8 cellular contexts compared by ENCODE assay signal in the genomic region with DNA sequence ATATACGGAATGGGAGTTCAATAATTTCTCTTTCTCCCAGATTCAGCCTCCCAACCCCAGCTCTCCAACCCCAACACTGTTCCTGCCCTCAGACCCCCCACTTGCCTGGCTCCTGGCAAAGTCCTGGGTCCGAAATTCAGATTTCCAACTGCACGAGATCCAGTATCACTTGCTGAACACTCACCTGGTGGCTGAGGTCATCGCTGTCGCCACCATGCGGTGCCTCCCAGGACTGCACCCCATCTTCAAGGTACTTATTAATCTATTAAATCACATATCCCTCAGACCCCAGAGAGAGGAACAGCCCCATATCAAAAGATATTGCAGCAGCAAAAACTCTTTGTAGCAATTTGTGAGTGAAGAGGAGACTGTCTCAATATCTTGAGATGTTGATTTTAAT. TPM values are rescaled to one million over a fixed set of nuclear protein-coding genes. Genes with fewer than 3 reads are reported as not detected.
DNase-seq lines count a peak whose midpoint lies in the region; ATAC-seq and TF ChIP-seq lines count a peak whose summit lies in the region.

No MANE protein-coding gene starts in this region.

- H3K4me1 Mint-ChIP-seq in activated naive CD8-positive, alpha-beta T cell treated with anti-CD3 and anti-CD28 coated beads, Interleukin-2, amount 10 ng/mL, durations not matched to agents 7 days and 5 days: peaks cover 9% of the 10 kb centered on the region

- H3K4me3 Mint-ChIP-seq in activated naive CD8-positive, alpha-beta T cell treated with anti-CD3 and anti-CD28 coated beads, Interleukin-2, amount 10 ng/mL, durations not matched to agents 7 days and 5 days: no peak overlapping the region

- peaks cover 1% of the 10 kb centered on the region for H3K27me3 Mint-ChIP-seq in activated naive CD8-positive, alpha-beta T cell treated with anti-CD3 and anti-CD28 coated beads, Interleukin-2, amount 10 ng/mL, durations not matched to agents 7 days and 5 days

- H3K9me3 ChIP-seq in right lobe of liver: no peaks in the 10 kb centered on the region
- no peaks in the 10 kb centered on the region for H3K9me3 ChIP-seq in colonic mucosa

- no peak for ATAC-seq in activated naive CD8-positive, alpha-beta T cell treated with anti-CD3 and anti-CD28 coated beads, Interleukin-2, amount 10 ng/mL, durations not matched to agents 7 days and 5 days (ENCODE audit: low read depth)
- ATAC-seq in right lobe of liver (no peak), GM21619 (IDR thresholded peaks at IDR 0.05; ENCODE audit: unreplicated experiment) (no peak)

- 61% methylated on average over 6 of the region's 6 CpGs for WGBS in right lobe of liver (ENCODE audit: insufficient coverage, low coverage, low lambda C conversion rate, missing lambda C conversion rate)

- TF ChIP-seq POLR2A in right lobe of liver (IDR thresholded peaks at IDR 0.05): no peak

- H3K27me3 ChIP-seq in right lobe of liver (no peaks in the 10 kb centered on the region), colonic mucosa (no peaks in the 10 kb centered on the region)

- POLR2A ChIA-PET in activated naive CD8-positive, alpha-beta T cell treated with anti-CD3 and anti-CD28 coated beads, Interleukin-2, amount 10 ng/mL, durations not matched to agents 7 days and 5 days (lab: Charles Lee): no interaction called here

- H3K4me1 ChIP-seq in right lobe of liver (no peaks in the 10 kb centered on the region), colonic mucosa (peaks cover under 1% of the 10 kb centered on the region)

- intact Hi-C loops in right lobe of liver (cut with DNase I) (loop anchor here in 1 of 2 donors (10.0 kb wide), 2 partner anchors 87 to 337 kb away; no protein-coding TSS in a partner anchor), colonic mucosa (cut with DNase I) (no loop called here)

- H3K27ac Mint-ChIP-seq in activated naive CD8-positive, alpha-beta T cell treated with anti-CD3 and anti-CD28 coated beads, Interleukin-2, amount 10 ng/mL, durations not matched to agents 7 days and 5 days: no peak overlapping the region

- H3K27ac ChIP-seq in C4-2B (no peak overlapping the region), right lobe of liver (no peak overlapping the region), colonic mucosa (no peak overlapping the region)

- H3K36me3 Mint-ChIP-seq in activated naive CD8-positive, alpha-beta T cell treated with anti-CD3 and anti-CD28 coated beads, Interleukin-2, amount 10 ng/mL, durations not matched to agents 7 days and 5 days: peaks cover 19% of the 10 kb centered on the region

- peak; percentile 89 for TF ChIP-seq CTCF in C4-2B (conservative IDR thresholded peaks at IDR 0.05)
- TF ChIP-seq CTCF in right lobe of liver (IDR thresholded peaks at IDR 0.05): peak; percentile 27 to 35 (median 34)
- no peak for TF ChIP-seq CTCF in colonic mucosa (IDR thresholded peaks at IDR 0.05)

- H3K9me3 Mint-ChIP-seq in activated naive CD8-positive, alpha-beta T cell treated with anti-CD3 and anti-CD28 coated beads, Interleukin-2, amount 10 ng/mL, durations not matched to agents 7 days and 5 days: no peaks in the 10 kb centered on the region

- H3K36me3 ChIP-seq in right lobe of liver (peaks cover 4 to 27% (median 12%) of the 10 kb centered on the region in 4 donors), colonic mucosa (no peaks in the 10 kb centered on the region)

- no peak overlapping the region for H3K4me3 ChIP-seq in Jurkat, Clone E6-1 (ENCODE audit: low read length)
- H3K4me3 ChIP-seq in right lobe of liver (no peak overlapping the region), colonic mucosa (no peak overlapping the region)

- H3K9ac ChIP-seq in colonic mucosa (ENCODE audit: low read depth in 2 of 2, low read length in 2 of 2): no peak overlapping the region

- DNase-seq in Jurkat, Clone E6-1 (ENCODE audit: low read depth, low spot score): peak; percentile 55
- peak; percentile 61 for DNase-seq in activated naive CD8-positive, alpha-beta T cell treated with anti-CD3 and anti-CD28 coated beads, Interleukin-2, amount 10 ng/mL, durations not matched to agents 7 days and 5 days
- DNase-seq in right lobe of liver (no peak), HPDE6-E6E7 (ENCODE audit: extremely low spot score) (no peak), colonic mucosa (no peak), GF-D8 (lab: John Stamatoyannopoulos, UW) (no peak)

RNA-seq across cellular contexts. Expression of a gene that starts 5.7 kb away (rescaled TPM):
- 1.4 TPM for polyA plus RNA-seq in Jurkat, Clone E6-1 (2012; ENCODE audit: insufficient read depth, insufficient read length)
- not detected for total RNA-seq in activated naive CD8-positive, alpha-beta T cell treated with anti-CD3 and anti-CD28 coated beads, Interleukin-2, amount 10 ng/mL, durations not matched to agents 7 days and 5 days
- total RNA-seq in right lobe of liver: under 1 TPM in 2 of 6 experiments, not detected in 4; 0.17 to 0.27 TPM
- total RNA-seq in colonic mucosa: 1 to 10 TPM in 1 of 2 donors, not detected in 1; 2.0 TPM

RNA-seq across cellular contexts. Expression of a gene that starts 10.9 kb away (rescaled TPM):
- polyA plus RNA-seq in Jurkat, Clone E6-1 (2012; ENCODE audit: insufficient read depth, insufficient read length): 189 TPM
- total RNA-seq in activated naive CD8-positive, alpha-beta T cell treated with anti-CD3 and anti-CD28 coated beads, Interleukin-2, amount 10 ng/mL, durations not matched to agents 7 days and 5 days: 100 to 1,000 TPM; 114 to 128 TPM
- total RNA-seq in right lobe of liver (100 to 1,000 TPM in 3 of 6 experiments, 10 to 100 TPM in 3; 72.5 to 141 (median 108) TPM), colonic mucosa (100 to 1,000 TPM; 190 to 204 TPM)

RNA-seq across cellular contexts. Expression of a gene that starts 21.3 kb away (rescaled TPM):
- polyA plus RNA-seq in Jurkat, Clone E6-1 (2012; ENCODE audit: insufficient read depth, insufficient read length): not detected
- total RNA-seq in activated naive CD8-positive, alpha-beta T cell treated with anti-CD3 and anti-CD28 coated beads, Interleukin-2, amount 10 ng/mL, durations not matched to agents 7 days and 5 days: under 1 TPM; 0.36 to 0.54 TPM
- 1 to 10 TPM in 5 of 6 experiments, under 1 TPM in 1; 0.71 to 3.5 (median 1.5) TPM for total RNA-seq in right lobe of liver
- 1 to 10 TPM in 1 of 2 donors, under 1 TPM in 1; 0.89 to 7.3 TPM for total RNA-seq in colonic mucosa

RNA-seq across cellular contexts. Expression of a gene that starts 34.3 kb away (rescaled TPM):
- polyA plus RNA-seq in Jurkat, Clone E6-1 (2012; ENCODE audit: insufficient read depth, insufficient read length): 4.7 TPM
- 10 to 100 TPM; 15.8 to 16.0 TPM for total RNA-seq in activated naive CD8-positive, alpha-beta T cell treated with anti-CD3 and anti-CD28 coated beads, Interleukin-2, amount 10 ng/mL, durations not matched to agents 7 days and 5 days
- total RNA-seq in right lobe of liver (10 to 100 TPM; 14.7 to 66.4 (median 39.5) TPM), colonic mucosa (10 to 100 TPM; 11.0 to 13.9 TPM)

RNA-seq across cellular contexts. Expression of a gene that starts 42.3 kb away (rescaled TPM):
- not detected for polyA plus RNA-seq in Jurkat, Clone E6-1 (2012; ENCODE audit: insufficient read depth, insufficient read length)
- total RNA-seq in activated naive CD8-positive, alpha-beta T cell treated with anti-CD3 and anti-CD28 coated beads, Interleukin-2, amount 10 ng/mL, durations not matched to agents 7 days and 5 days: 1 to 10 TPM; 1.2 to 1.7 TPM
- total RNA-seq in right lobe of liver: 10 to 100 TPM in 1 of 6 experiments, 1 to 10 TPM in 4, under 1 TPM in 1; 0.84 to 10.2 (median 2.4) TPM
- under 1 TPM; 0.22 to 0.40 TPM for total RNA-seq in colonic mucosa

Comparison
In these comparisons a context has a peak if more than half of its experiments do, and no peak if none do; other contexts are left out.
1. DNase-seq: peak in Jurkat, Clone E6-1 (single experiment) and activated naive CD8-positive, alpha-beta T cell treated with anti-CD3 and anti-CD28 coated beads, Interleukin-2, amount 10 ng/mL, durations not matched to agents 7 days and 5 days (single experiment); none in right lobe of liver (0 of 3), HPDE6-E6E7 (single experiment), colonic mucosa (single experiment) and GF-D8 (single experiment).